Comparison of ENCODE assay signal across 9 cellular contexts in the genomic region with DNA sequence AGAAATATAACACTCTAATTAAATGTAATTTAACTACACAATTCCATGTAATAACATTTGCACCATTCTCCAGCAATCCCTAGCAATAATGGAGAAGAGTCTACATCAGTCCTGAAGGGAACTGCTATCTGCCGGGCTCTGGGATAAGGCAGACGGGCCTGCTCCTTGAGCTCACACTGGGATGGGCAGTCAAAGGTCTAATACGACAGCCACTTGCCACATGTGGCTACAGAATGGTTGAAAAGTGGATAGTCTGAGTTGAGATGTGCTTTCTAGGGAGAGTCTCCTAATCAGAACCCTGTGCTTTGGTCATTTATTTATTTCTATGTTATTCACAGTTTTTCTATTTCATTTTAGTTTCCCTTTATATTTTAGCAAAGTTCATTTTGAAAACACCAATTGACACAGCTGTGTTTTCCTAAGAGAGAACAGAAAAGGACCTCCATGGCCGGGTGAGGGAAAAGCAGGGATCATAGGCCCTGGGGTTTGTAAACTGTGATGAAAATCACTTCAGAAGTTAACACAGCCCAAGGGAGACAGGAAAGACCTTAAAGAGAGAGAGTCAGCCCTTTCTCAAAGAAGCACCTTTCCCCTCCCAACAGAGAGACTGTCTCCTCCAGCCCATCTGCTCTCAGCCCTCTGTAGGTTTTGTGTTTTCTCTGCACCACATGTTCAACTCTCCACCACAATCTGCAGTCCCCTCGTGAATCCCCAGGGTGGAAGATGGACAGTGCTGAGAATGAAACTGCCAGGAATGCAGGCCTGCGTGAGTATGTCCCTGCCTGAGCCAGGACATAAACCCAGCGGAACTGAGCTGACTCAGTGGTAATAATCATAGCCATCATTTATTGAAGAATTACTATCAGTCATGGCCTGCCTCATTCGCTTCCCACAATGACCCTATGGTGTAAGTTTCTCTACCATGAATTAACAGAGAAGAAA. TPM values are rescaled to one million over a fixed set of nuclear protein-coding genes. Genes with fewer than 3 reads are reported as not detected.
DNase-seq lines count a peak whose midpoint lies in the region; ATAC-seq, FAIRE-seq and TF ChIP-seq lines count a peak whose summit lies in the region.
"Had no signal": no experiment of that assay in that cellular context is flagged by ENCODE, and none has a peak within 500 bp of the region (broad histone marks: within the 10 kb centered on the region; RNA-seq: fewer than 3 reads in every experiment).

No MANE protein-coding gene starts in this region.

- H3K27ac Mint-ChIP-seq in activated CD4-positive, alpha-beta T cell treated with anti-CD3 and anti-CD28 coated beads, Interleukin-2, amount 10 ng/mL, durations not matched to agents 24 days and 14 days, result no peak overlapping the region

- H3K9me3 Mint-ChIP-seq in activated CD4-positive, alpha-beta T cell treated with anti-CD3 and anti-CD28 coated beads, Interleukin-2, amount 10 ng/mL, durations not matched to agents 24 days and 14 days, result no peaks in the 10 kb centered on the region
- H3K9me3 Mint-ChIP-seq: activated naive CD4-positive, alpha-beta T cell treated with anti-CD3 and anti-CD28 coated beads, Interleukin-2, amount 50 U/mL, for 72 hours had no signal

- H3K9me3 ChIP-seq in psoas muscle, result no peaks in the 10 kb centered on the region
- H3K9me3 ChIP-seq in effector memory CD4-positive, alpha-beta T cell (ENCODE audit: control insufficient read depth, low read length), result no peaks in the 10 kb centered on the region

- H3K36me3 Mint-ChIP-seq in activated CD4-positive, alpha-beta T cell treated with anti-CD3 and anti-CD28 coated beads, Interleukin-2, amount 10 ng/mL, durations not matched to agents 24 days and 14 days (ENCODE audit: low read depth), result no peaks in the 10 kb centered on the region
- H3K36me3 Mint-ChIP-seq: activated naive CD4-positive, alpha-beta T cell treated with anti-CD3 and anti-CD28 coated beads, Interleukin-2, amount 50 U/mL, for 72 hours had no signal

- peak in 3 of 4 donors; percentile 36 to 61 (median 54) for ATAC-seq in psoas muscle
- ATAC-seq in GM19023 (IDR thresholded peaks at IDR 0.05; ENCODE audit: unreplicated experiment), result no peak
- no peak for ATAC-seq in HG02973 (IDR thresholded peaks at IDR 0.05; ENCODE audit: unreplicated experiment)
- ATAC-seq: activated naive CD4-positive, alpha-beta T cell treated with anti-CD3 and anti-CD28 coated beads, Interleukin-2, amount 50 U/mL, for 72 hours had no signal

- H3K4me1 Mint-ChIP-seq in activated CD4-positive, alpha-beta T cell treated with anti-CD3 and anti-CD28 coated beads, Interleukin-2, amount 10 ng/mL, durations not matched to agents 24 days and 14 days, result peaks cover 20% of the 10 kb centered on the region

- H3K4me1 ChIP-seq in psoas muscle, result no peaks in the 10 kb centered on the region
- no peaks in the 10 kb centered on the region for H3K4me1 ChIP-seq in effector memory CD4-positive, alpha-beta T cell (ENCODE audit: control insufficient read depth, insufficient read depth, low read length, poor library complexity, severe bottlenecking)

- H3K27me3 Mint-ChIP-seq in activated CD4-positive, alpha-beta T cell treated with anti-CD3 and anti-CD28 coated beads, Interleukin-2, amount 10 ng/mL, durations not matched to agents 24 days and 14 days, result peaks cover 3% of the 10 kb centered on the region

- H3K4me3 Mint-ChIP-seq in activated CD4-positive, alpha-beta T cell treated with anti-CD3 and anti-CD28 coated beads, Interleukin-2, amount 10 ng/mL, durations not matched to agents 24 days and 14 days, result no peak overlapping the region

- no peaks in the 10 kb centered on the region for H3K36me3 ChIP-seq in psoas muscle (ENCODE audit: insufficient read depth in 1 of 2, low read depth in 1 of 2)
- H3K36me3 ChIP-seq in effector memory CD4-positive, alpha-beta T cell (ENCODE audit: control insufficient read depth, insufficient read depth, low read length), result no peaks in the 10 kb centered on the region

- DNase-seq in Daoy (ENCODE audit: low read depth), result peak; percentile 66
- DNase-seq in RCC 7860 (ENCODE audit: low spot score), result peak; percentile 22
- DNase-seq in fibroblast of peridontal ligament (ENCODE audit: extremely low read depth), result peak; percentile 76
- peak in 1 of 2 donors; percentile 19 for DNase-seq in psoas muscle
- no peak for DNase-seq in activated CD4-positive, alpha-beta T cell treated with anti-CD3 and anti-CD28 coated beads, Interleukin-2, amount 10 ng/mL, durations not matched to agents 24 days and 14 days
- no peak for DNase-seq in effector memory CD4-positive, alpha-beta T cell

- H3K27ac ChIP-seq in psoas muscle, result peak overlapping the region; percentile 46
- H3K27ac ChIP-seq in effector memory CD4-positive, alpha-beta T cell (ENCODE audit: insufficient read depth, low read length, poor library complexity, severe bottlenecking), result no peak overlapping the region

- no peak for FAIRE-seq in RCC 7860 (lab: Jason Lieb, UNC)

- no peak for TF ChIP-seq CTCF in psoas muscle (IDR thresholded peaks at IDR 0.05)

- 47 to 58% (median 51%) methylated on average over 8 of the region's 8 CpGs for WGBS in psoas muscle, 3 donors

- intact Hi-C loops in psoas muscle (cut with DNase I), result no loop called here
- intact Hi-C loops in activated CD4-positive, alpha-beta T cell treated with anti-CD3 and anti-CD28 coated beads, Interleukin-2, amount 10 ng/mL, durations not matched to agents 24 days and 14 days (cut with micrococcal nuclease), result no loop called here

- no peaks in the 10 kb centered on the region for H3K27me3 ChIP-seq in psoas muscle (ENCODE audit: insufficient read depth in 3 of 3, low read length in 2 of 3)
- no peaks in the 10 kb centered on the region for H3K27me3 ChIP-seq in effector memory CD4-positive, alpha-beta T cell (replicated peaks; ENCODE audit: control insufficient read depth, insufficient read depth, low read length, poor library complexity, severe bottlenecking)

- H3K4me3 ChIP-seq in psoas muscle, result no peak overlapping the region
- H3K4me3 ChIP-seq in effector memory CD4-positive, alpha-beta T cell (ENCODE audit: insufficient read depth, low read depth, low read length, poor library complexity, severe bottlenecking), result no peak overlapping the region

RNA-seq across cellular contexts. Expression of gene FSIP1, which starts 11.6 kb away (rescaled TPM):
- total RNA-seq in Daoy (2014; rRNA removed; shearing (Covaris generic)), result 0.97 and 2.2 TPM in 2 replicates
- total RNA-seq in psoas muscle, result 1 to 10 TPM in 2 of 4 donors, under 1 TPM in 1, not detected in 1; 0.68 to 2.4 (median 1.2) TPM
- polyA plus RNA-seq in psoas muscle, result under 1 TPM; 0.04 to 0.59 (median 0.07) TPM
- total RNA-seq in activated CD4-positive, alpha-beta T cell treated with anti-CD3 and anti-CD28 coated beads, Interleukin-2, amount 10 ng/mL, durations not matched to agents 24 days and 14 days, result 0.37 and 0.47 TPM in 2 replicates

Comparison
In these comparisons a context has a peak if more than half of its experiments do, and no peak if none do; other contexts are left out.
1. DNase-seq: peak in Daoy (single experiment), RCC 7860 (single experiment) and fibroblast of peridontal ligament (single experiment); none in activated CD4-positive, alpha-beta T cell treated with anti-CD3 and anti-CD28 coated beads, Interleukin-2, amount 10 ng/mL, durations not matched to agents 24 days and 14 days (single experiment) and effector memory CD4-positive, alpha-beta T cell (0 of 3).
2. ATAC-seq: peak in psoas muscle (3 of 4); none in GM19023 (single experiment) and HG02973 (single experiment).